Comparison of ENCODE assay signal across 8 cellular contexts in genomic region chr9:131503626-131504465, GRCh38. TPM values are rescaled to one million over a fixed set of nuclear protein-coding genes. Genes with fewer than 3 reads are reported as not detected.
DNase-seq lines count a peak whose midpoint lies in the region; ATAC-seq and TF ChIP-seq lines count a peak whose summit lies in the region.

No MANE protein-coding gene starts in this region.

- peak; percentile 62 to 67 for ATAC-seq in activated T-cell treated with anti-CD3 and anti-CD28 coated beads, Interleukin-2, amount 50 U/mL, for 72 hours (replicated peaks in 1 of 2)
- ATAC-seq in GM18870 (IDR thresholded peaks at IDR 0.05; ENCODE audit: unreplicated experiment), result no peak
- no peak for ATAC-seq in GM21360 (IDR thresholded peaks at IDR 0.05; ENCODE audit: unreplicated experiment)

- H3K4me3 Mint-ChIP-seq in activated T-cell treated with anti-CD3 and anti-CD28 coated beads, Interleukin-2, amount 50 U/mL, for 72 hours, result peak overlapping the region; percentile 97 to 99

- peak overlapping the region; percentile 91 for H3K4me3 ChIP-seq in fibroblast of the aortic adventitia (ENCODE audit: low read depth, low read length)

- TF ChIP-seq CTCF in GM12873 (IDR thresholded peaks at IDR 0.05; ENCODE audit: insufficient read depth, low read depth, low read length, missing control alignments) (peak; percentile 10), fibroblast of the aortic adventitia (IDR thresholded peaks at IDR 0.05; ENCODE audit: insufficient read depth, low read length) (no peak)

- peak; percentile 44 for DNase-seq in NCI-H69 (lab: John Stamatoyannopoulos, UW)
- peak; percentile 87 to 91 for DNase-seq in activated T-cell treated with anti-CD3 and anti-CD28 coated beads, Interleukin-2, amount 50 U/mL, for 72 hours
- peak; percentile 16 for DNase-seq in fibroblast of the aortic adventitia (ENCODE audit: low read depth)
- peak; percentile 43 for DNase-seq in renal cortical epithelial cell (ENCODE audit: low read depth)
- DNase-seq in DMS153 treated with DMSO at 0.1 percent for 48 hours (lab: John Stamatoyannopoulos, UW; ENCODE audit: unreplicated experiment), result no peak

- peak overlapping the region; percentile 92 for H3K27ac Mint-ChIP-seq in activated T-cell treated with anti-CD3 and anti-CD28 coated beads, Interleukin-2, amount 50 U/mL, for 72 hours

- peaks cover 61% of the 10 kb centered on the region for H3K4me1 Mint-ChIP-seq in activated T-cell treated with anti-CD3 and anti-CD28 coated beads, Interleukin-2, amount 50 U/mL, for 72 hours (ENCODE audit: low read depth)

- no peaks in the 10 kb centered on the region for H3K27me3 Mint-ChIP-seq in activated T-cell treated with anti-CD3 and anti-CD28 coated beads, Interleukin-2, amount 50 U/mL, for 72 hours (ENCODE audit: low read depth)

- peaks cover 8 to 15% of the 10 kb centered on the region in 2 donors for H3K36me3 Mint-ChIP-seq in activated T-cell treated with anti-CD3 and anti-CD28 coated beads, Interleukin-2, amount 50 U/mL, for 72 hours (ENCODE audit: insufficient read depth in 2 of 2)

- no peaks in the 10 kb centered on the region for H3K9me3 Mint-ChIP-seq in activated T-cell treated with anti-CD3 and anti-CD28 coated beads, Interleukin-2, amount 50 U/mL, for 72 hours

RNA-seq across cellular contexts. Expression of gene POMT1, which starts 1.1 kb away (rescaled TPM):
- 10 to 100 TPM; 47.3 to 52.1 TPM for total RNA-seq in activated T-cell treated with anti-CD3 and anti-CD28 coated beads, Interleukin-2, amount 50 U/mL, for 72 hours
- total RNA-seq in fibroblast of the aortic adventitia (ENCODE audit: low replicate concordance) (24.2 and 98.5 TPM in 2 replicates), renal cortical epithelial cell (33.7 and 44.7 TPM in 2 replicates)

RNA-seq across cellular contexts. Expression of gene UCK1, which starts 27.2 kb away (rescaled TPM):
- total RNA-seq in activated T-cell treated with anti-CD3 and anti-CD28 coated beads, Interleukin-2, amount 50 U/mL, for 72 hours, result 10 to 100 TPM; 19.2 to 29.7 TPM
- total RNA-seq in fibroblast of the aortic adventitia (ENCODE audit: low replicate concordance), result 18.5 and 24.6 TPM in 2 replicates
- 12.2 and 18.4 TPM in 2 replicates for total RNA-seq in renal cortical epithelial cell

RNA-seq across cellular contexts. Expression of gene PRRT1B, which starts 41.5 kb away (rescaled TPM):
- not detected for total RNA-seq in activated T-cell treated with anti-CD3 and anti-CD28 coated beads, Interleukin-2, amount 50 U/mL, for 72 hours
- total RNA-seq in fibroblast of the aortic adventitia (ENCODE audit: low replicate concordance), result not detected in 2 replicates
- total RNA-seq in renal cortical epithelial cell, result 0.20 TPM in 1 of 2 replicates, not detected in the other

Comparison
In these comparisons a context has a peak if more than half of its experiments do, and no peak if none do; other contexts are left out.
1. ATAC-seq: peak in activated T-cell treated with anti-CD3 and anti-CD28 coated beads, Interleukin-2, amount 50 U/mL, for 72 hours (2 of 2); none in GM18870 (single experiment) and GM21360 (single experiment).